Comparison of ENCODE assay signal across 1 cellular context in genomic region chr10:71161429-71161828, GRCh38.
TF ChIP-seq lines count a peak whose summit lies in the region.

No MANE protein-coding gene starts in this region.

TF ChIP-seq in GM12878, 131 proteins besides CTCF, POLR2A, EP300 and RAD21 (continued from another document):
- no peak for TF ChIP-seq ZBTB40 (IDR thresholded peaks at IDR 0.05; ENCODE audit: borderline replicate concordance)
- no peak for TF ChIP-seq YY1 (IDR thresholded peaks at IDR 0.05; ENCODE audit: low read depth, low read length)
- TF ChIP-seq NFIC (IDR thresholded peaks at IDR 0.05; ENCODE audit: low read depth, low read length): no peak
- TF ChIP-seq TBL1XR1 (IDR thresholded peaks at IDR 0.05; ENCODE audit: low read depth, low read length): no peak
- no peak for TF ChIP-seq PBX3 (IDR thresholded peaks at IDR 0.05; ENCODE audit: insufficient replicate concordance, low read depth, low read length)
- no peak for TF ChIP-seq NBN (IDR thresholded peaks at IDR 0.05)
